ENCODE assay signal across 27 cellular contexts in genomic region chr17:61715348-61715747, GRCh38.
"Had no signal": no experiment of that assay in that cellular context is flagged by ENCODE, and none has a peak within 500 bp of the region (broad histone marks: within the 10 kb centered on the region; RNA-seq: fewer than 3 reads in every experiment).

No MANE protein-coding gene starts in this region.

- FAIRE-seq: urothelium cell line had no signal

- DNase-seq: stimulated activated CD4-positive, alpha-beta T cell treated with anti-CD3 and anti-CD28 coated beads, Interleukin-2, amount 100 ng/mL, for 48 hours; stimulated activated CD4-positive, alpha-beta T cell treated with anti-CD3 and anti-CD28 coated beads, Interleukin-4, amount 100 ng/mL, for 1 hour; stimulated activated CD4-positive, alpha-beta T cell treated with anti-CD3 and anti-CD28 coated beads, Interleukin-4, amount 100 ng/mL, for 24 hours; stimulated activated CD4-positive, alpha-beta T cell treated with anti-CD3 and anti-CD28 coated beads, Interleukin-4, amount 100 ng/mL, for 4 hours; stimulated activated CD8-positive, alpha-beta memory T cell treated with anti-CD3 and anti-CD28 coated beads, Interleukin-4, amount 100 ng/mL, for 48 hours; stimulated activated naive B cell treated with anti-CD40 and anti-IgM and Interleukin-4, amounts not matched to agents 10 μg/mL and 1 μg/mL and 100 μg/mL, for 72 hours; stimulated activated naive CD4-positive, alpha-beta T cell; stimulated activated naive CD4-positive, alpha-beta T cell treated with Interleukin-2 at 50 U/mL for 16 hours; stimulated activated naive CD8-positive, alpha-beta T cell treated with anti-CD3 and anti-CD28 coated beads, Interleukin-15, amount 100 ng/mL, for 72 hours; stimulated activated naive CD8-positive, alpha-beta T cell treated with anti-CD3 and anti-CD28 coated beads, Interleukin-15, Interleukin-2, amounts not matched to agents 100 U/mL and 50 U/mL, for 24 hours; stomach; substantia nigra; testis; thyroid gland; tibial artery; transverse colon; trophoblast cell; upper lobe of left lung; upper lobe of right lung; uterus had no signal

- H3K27me3 ChIP-seq: stomach, suprapubic skin, testis, thyroid gland, tibial artery, tibial nerve, transverse colon, upper lobe of left lung, upper lobe of right lung, uterus, vagina had no signal

- ATAC-seq: stimulated activated effector memory CD8-positive, alpha-beta T cell treated with anti-CD3 and anti-CD28 coated beads, Interleukin-12 subunit alpha, Interleukin-12 subunit beta, amount 100 ng/mL, for 72 hours; stimulated activated memory B cell treated with anti-CD40 and anti-IgM and Interleukin-4, amounts not matched to agents 10 μg/mL and 1 μg/mL and 100 μg/mL, for 72 hours; stimulated activated naive B cell treated with anti-CD40 and anti-IgM and Interleukin-4, amounts not matched to agents 10 μg/mL and 1 μg/mL and 100 μg/mL, for 72 hours; stimulated activated naive CD8-positive, alpha-beta T cell treated with anti-CD3 and anti-CD28 coated beads, Interleukin-15, amount 100 ng/mL, for 72 hours; stimulated activated naive CD8-positive, alpha-beta T cell treated with anti-CD3 and anti-CD28 coated beads, Interleukin-15, Interleukin-2, amounts not matched to agents 100 U/mL and 50 U/mL, for 24 hours; upper lobe of right lung had no signal

- H3K36me3 ChIP-seq: stomach, suprapubic skin, thoracic aorta, thyroid gland, tibial artery, tibial nerve, transverse colon, upper lobe of left lung, upper lobe of right lung, uterus, vagina had no signal

- H3K27ac ChIP-seq: stomach, suprapubic skin, testis, thoracic aorta, thyroid gland, tibial artery, tibial nerve, transverse colon, upper lobe of left lung, upper lobe of right lung, uterus, vagina had no signal

- H3K4me1 ChIP-seq: stomach, suprapubic skin, testis, thyroid gland, tibial artery, tibial nerve, transverse colon, upper lobe of left lung, upper lobe of right lung, uterus, vagina had no signal

- H3K4me3 ChIP-seq: stomach, suprapubic skin, testis, thoracic aorta, thyroid gland, tibial artery, tibial nerve, transverse colon, upper lobe of left lung, upper lobe of right lung, uterus, vagina had no signal

- H3K9me3 ChIP-seq: testis, thoracic aorta, thyroid gland, uterus, vagina had no signal
